In the genomic region with DNA sequence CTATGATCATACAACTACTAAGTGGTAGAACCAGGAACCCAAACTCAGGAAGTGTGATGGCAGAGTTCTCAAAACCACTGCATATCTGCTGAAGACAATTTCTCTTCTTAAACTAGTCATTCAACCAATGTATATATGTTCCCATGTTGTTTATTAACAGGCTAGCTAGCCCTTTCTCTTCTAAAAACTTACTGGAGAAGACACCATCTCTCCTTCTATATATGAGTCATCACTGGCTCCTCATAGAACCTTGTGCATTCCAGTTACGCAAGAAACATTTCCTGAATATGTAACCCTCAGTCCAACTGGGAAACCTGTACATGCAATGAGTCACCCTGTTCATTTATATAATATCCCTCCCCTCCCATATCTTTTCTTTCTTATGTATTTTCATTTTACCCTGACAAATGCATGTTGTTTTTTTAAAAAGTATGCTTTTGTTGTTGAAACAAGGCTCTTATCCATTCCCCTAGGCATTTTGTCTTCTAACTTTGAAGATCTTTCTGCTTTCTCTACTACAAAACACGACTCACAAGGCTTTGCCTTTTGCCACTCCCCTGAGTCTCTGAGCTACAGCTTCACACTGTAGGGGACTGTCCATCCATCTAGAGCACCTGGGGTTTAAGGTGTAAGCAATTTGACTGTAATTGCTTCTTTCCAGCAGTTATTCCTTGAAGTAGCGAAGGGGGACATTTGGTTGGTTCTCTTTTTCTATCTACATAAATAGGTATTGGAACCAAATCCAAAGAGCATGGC, we compare ENCODE assay signal across 10 cellular contexts.
DNase-seq lines count a peak whose midpoint lies in the region; ATAC-seq and TF ChIP-seq lines count a peak whose summit lies in the region.
"Had no signal": no experiment of that assay in that cellular context is flagged by ENCODE, and none has a peak within 500 bp of the region (broad histone marks: within the 10 kb centered on the region; RNA-seq: fewer than 3 reads in every experiment).

No MANE protein-coding gene starts in this region.

- H4K20me1 ChIP-seq in H9 (ENCODE audit: control insufficient read depth, insufficient read depth, insufficient read length) = no peaks in the 10 kb centered on the region

- H2BK20ac ChIP-seq in H9 (ENCODE audit: low read depth, low read length, poor library complexity, severe bottlenecking) = no peak overlapping the region

- no peaks in the 10 kb centered on the region for H3K23me2 ChIP-seq in H9 (ENCODE audit: insufficient read length, low read depth, low read length, poor library complexity, severe bottlenecking)

- WGBS in H9 (ENCODE audit: extremely low coverage, insufficient read length, low lambda C conversion rate) = no CpG with 5 or more reads among the region's 3 CpGs

- H3K18ac ChIP-seq in H9 (ENCODE audit: insufficient read length, low read depth, low read length) = no peak overlapping the region

- no peak overlapping the region for H3K4me3 ChIP-seq in SK-N-MC
- no peak overlapping the region for H3K4me3 ChIP-seq in tibial artery
- H3K4me3 ChIP-seq: GM12878 had no signal

- H3K36me3 ChIP-seq in SK-N-MC (ENCODE audit: insufficient read depth, low read length) (no peaks in the 10 kb centered on the region), tibial artery (no peaks in the 10 kb centered on the region)

- no peaks in the 10 kb centered on the region for H3K27me3 Mint-ChIP-seq in H9 (ENCODE audit: low read depth)

- H4K5ac ChIP-seq in H9 (ENCODE audit: insufficient read length, low read depth, low read length) = no peak overlapping the region

- H2BK5ac ChIP-seq in H9 (ENCODE audit: insufficient read length, low read length) = no peak overlapping the region

- no peaks in the 10 kb centered on the region for H3K36me3 Mint-ChIP-seq in H9 (ENCODE audit: insufficient read depth in 1 of 3, low read depth in 3 of 3)

- H2BK12ac ChIP-seq in H9 (ENCODE audit: insufficient read length, low read depth, low read length) = no peak overlapping the region

- no peak overlapping the region for H3T11ph ChIP-seq in H9 (ENCODE audit: low read length)

- H3K4me2 ChIP-seq in H9 (ENCODE audit: insufficient read depth, insufficient read length, low read length) = no peak overlapping the region

- no peak overlapping the region for H2BK120ac ChIP-seq in H9 (ENCODE audit: low read depth, low read length, poor library complexity, severe bottlenecking)

- no peak overlapping the region for H2AK5ac ChIP-seq in H9 (ENCODE audit: insufficient read length, low read length)

- no peak overlapping the region for H2BK15ac ChIP-seq in H9 (ENCODE audit: low read depth, low read length)

- no peaks in the 10 kb centered on the region for H3K27me3 ChIP-seq in H9 (ENCODE audit: insufficient read depth, low read length)
- H3K27me3 ChIP-seq in tibial artery = no peaks in the 10 kb centered on the region

- no peak overlapping the region for H3K4me3 Mint-ChIP-seq in H9

- intact Hi-C loops in cardiac septum (cut with DNase I) = loop anchor here (5.0 kb wide), 1 partner anchor 296 kb away; no protein-coding TSS in a partner anchor
- intact Hi-C loops in tibial artery (cut with DNase I; ENCODE audit: low total_unique reads) = no loop called here

- peaks cover 9 to 11% of the 10 kb centered on the region in 2 experiments for H3K4me1 Mint-ChIP-seq in H9

- H3K9ac ChIP-seq in SK-N-MC (ENCODE audit: insufficient read length) (no peak overlapping the region), H9 (ENCODE audit: extremely low read depth, insufficient read length, low read length) (no peak overlapping the region)

- H3K27ac ChIP-seq in SK-N-MC (no peak overlapping the region), H9 (ENCODE audit: insufficient read length, low read depth, low read length) (no peak overlapping the region), tibial artery (no peak overlapping the region)

- H3K9me3 ChIP-seq in SK-N-MC (ENCODE audit: low read depth, low read length) (no peaks in the 10 kb centered on the region), H9 (ENCODE audit: control insufficient read depth, low read depth, low read length) (no peaks in the 10 kb centered on the region), tibial artery (no peaks in the 10 kb centered on the region)

- TF ChIP-seq CTCF in H9 (conservative IDR thresholded peaks at IDR 0.05) = no peak
- TF ChIP-seq CTCF in tibial artery (IDR thresholded peaks at IDR 0.05) = no peak

- peak overlapping the region in 1 of 3 experiments; percentile 63; a peak in 1 of 7 replicates for H3K27ac Mint-ChIP-seq in H9

- H4K91ac ChIP-seq in H9 (ENCODE audit: insufficient read length, low read depth, low read length) = no peak overlapping the region

- H3K4ac ChIP-seq in H9 (ENCODE audit: low read depth, low read length) = no peak overlapping the region

- no peaks in the 10 kb centered on the region for H3K79me2 ChIP-seq in H9 (ENCODE audit: insufficient read depth, low read length)

- no peak overlapping the region for H2AFZ ChIP-seq in H9 (ENCODE audit: low read length)

- H4K8ac ChIP-seq in H9 (replicated peaks; ENCODE audit: insufficient read length, low read depth, low read length) = no peak overlapping the region

- H3K4me1 ChIP-seq in H9 (ENCODE audit: insufficient read depth, low read length) (no peaks in the 10 kb centered on the region), tibial artery (no peaks in the 10 kb centered on the region)

- H3K9me3 Mint-ChIP-seq in H9 = no peaks in the 10 kb centered on the region

- H3K14ac ChIP-seq in H9 (ENCODE audit: insufficient read depth, low read length) = no peak overlapping the region

- no peak overlapping the region for H3K23ac ChIP-seq in H9 (ENCODE audit: insufficient read length, low read depth, low read length)

- no peaks in the 10 kb centered on the region for H3K79me1 ChIP-seq in H9 (ENCODE audit: insufficient read depth, low read depth, low read length, poor library complexity, severe bottlenecking)

- peak; percentile 57 for ATAC-seq in HG02970 (IDR thresholded peaks at IDR 0.05; ENCODE audit: low FRiP score, unreplicated experiment)
- ATAC-seq in HG03520 (IDR thresholded peaks at IDR 0.05; ENCODE audit: unreplicated experiment) = no peak
- ATAC-seq: GM12878 had no signal

- DNase-seq in Daoy (ENCODE audit: low read depth) (peak; percentile 81), SK-N-MC (ENCODE audit: low read depth, low spot score) (peak; percentile 57), kidney tubule cell (ENCODE audit: low spot score) (peak; percentile 83), H9 (no peak), cardiac septum (ENCODE audit: low spot score) (no peak), tibial artery (no peak)
- DNase-seq: NCI-H1105 had no signal

- H3K56ac ChIP-seq in H9 (ENCODE audit: insufficient read length, low read depth, low read length) = no peak overlapping the region

Comparison
In these comparisons a context has a peak if more than half of its experiments do, and no peak if none do; other contexts are left out.
1. DNase-seq: peak in Daoy (single experiment), SK-N-MC (single experiment) and kidney tubule cell (single experiment); none in H9 (single experiment), cardiac septum (single experiment) and tibial artery (0 of 2).